Comparison of ENCODE assay signal across 1 cellular context in genomic region chr12:25328082-25328712, GRCh38.
A peak's percentile ranks its signal among the peaks of the same experiment; 100 is the strongest.
TF ChIP-seq lines count a peak whose summit lies in the region.

No MANE protein-coding gene starts in this region.

TF ChIP-seq in K562, 482 proteins besides CTCF, POLR2A, EP300 and RAD21 (continued from another document):
- TF ChIP-seq ATF7 (IDR thresholded peaks at IDR 0.05) (peak; percentile 29; the same call in 1 of the 2 replicates), CBFA2T2 (conservative IDR thresholded peaks at IDR 0.05) (0 out of 2 replicates have a peak, but pooled peaks have one; percentile 10), TCF7L2 (IDR thresholded peaks at IDR 0.05; ENCODE audit: low read depth, low read length) (no peak), CBX5 (IDR thresholded peaks at IDR 0.05; ENCODE audit: borderline replicate concordance, low read depth) (no peak), ZNF76 (CRISPR knock-in tag; IDR thresholded peaks at IDR 0.05; ENCODE audit: borderline replicate concordance) (no peak), L3MBTL2 (IDR thresholded peaks at IDR 0.05) (no peak), CEBPG (CRISPR knock-in tag; IDR thresholded peaks at IDR 0.05) (no peak), CEBPG (tag; conservative IDR thresholded peaks at IDR 0.05 in 1 of 2, IDR thresholded peaks at IDR 0.05 in 1 of 2) (peak; percentile 23 to 51; a peak in 2 of 4 replicates), ZNF384 (IDR thresholded peaks at IDR 0.05; ENCODE audit: low read depth, low read length) (no peak)
